Comparison of ENCODE assay signal across 14 cellular contexts in the genomic region with DNA sequence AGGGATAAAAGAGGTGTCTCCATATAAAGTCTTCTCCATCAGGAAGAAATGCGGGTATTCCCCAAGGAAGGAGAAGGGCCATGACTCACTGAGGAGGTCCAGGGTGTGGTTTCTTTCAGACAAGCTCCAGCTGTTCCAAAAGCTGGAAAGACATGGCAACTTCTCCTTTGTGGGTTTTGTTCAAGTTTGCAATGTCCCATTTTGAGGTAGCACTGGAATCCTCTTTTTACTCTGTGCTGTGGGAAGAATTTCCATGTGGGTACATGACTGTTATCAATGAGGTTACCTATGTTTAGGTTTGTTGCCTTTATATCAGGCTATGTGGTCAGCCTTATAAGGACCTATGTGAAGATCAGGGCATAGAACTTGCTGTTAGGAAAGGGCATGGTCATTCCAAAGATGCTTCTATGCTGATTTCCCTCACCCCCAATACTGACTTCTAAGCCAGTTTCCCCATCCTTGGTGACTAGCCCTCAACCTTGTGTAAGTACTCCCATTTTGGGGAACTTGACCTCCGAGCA.
DNase-seq lines count a peak whose midpoint lies in the region; ATAC-seq and TF ChIP-seq lines count a peak whose summit lies in the region.
"Had no signal": no experiment of that assay in that cellular context is flagged by ENCODE, and none has a peak within 500 bp of the region (broad histone marks: within the 10 kb centered on the region; RNA-seq: fewer than 3 reads in every experiment).

No MANE protein-coding gene starts in this region.

- ATAC-seq in GM21528 (IDR thresholded peaks at IDR 0.05; ENCODE audit: low FRiP score, unreplicated experiment), result no peak

- DNase-seq in AG09319 (ENCODE audit: extremely low read depth, low read depth) (peak; percentile 52), Kasumi-1 (lab: John Stamatoyannopoulos, UW) (peak; percentile 5 to 9), choroid plexus epithelial cell (ENCODE audit: low read depth) (peak; percentile 70), kidney tubule cell (ENCODE audit: low spot score) (peak; percentile 92), prostate gland (ENCODE audit: low spot score) (no peak), DMS 273 (lab: John Stamatoyannopoulos, UW; ENCODE audit: unreplicated experiment) (no peak), NCI-H510A treated with DMSO at 0.1 percent for 48 hours (lab: John Stamatoyannopoulos, UW) (no peak)
- DNase-seq: activated CD4-positive, alpha-beta T cell treated with anti-CD3 and anti-CD28 coated beads, Interleukin-2, amount 50 U/mL, for 48 hours; activated gamma-delta T cell; midbrain; NCI-H1105 treated with DMSO at 0.1 percent for 48 hours; NCI-H748 treated with DMSO at 0.1 percent for 48 hours had no signal

- intact Hi-C loops in prostate gland (cut with DNase I), result no loop called here

- no peaks in the 10 kb centered on the region for H3K27me3 ChIP-seq in prostate gland (replicated peaks; ENCODE audit: insufficient read depth)
- H3K27me3 ChIP-seq: tibial nerve had no signal

- no peak overlapping the region for H3K27ac ChIP-seq in prostate gland

- TF ChIP-seq POLR2A in prostate gland (IDR thresholded peaks at IDR 0.05), result no peak

- H3K4me3 ChIP-seq in choroid plexus epithelial cell (ENCODE audit: low read depth, low read length), result no peak overlapping the region
- H3K4me3 ChIP-seq in prostate gland, result no peak overlapping the region
- H3K4me3 ChIP-seq: tibial nerve had no signal

- 83% methylated on average over 2 of the region's 2 CpGs for WGBS in prostate gland

- no peaks in the 10 kb centered on the region for H3K9me3 ChIP-seq in prostate gland
- H3K9me3 ChIP-seq: tibial nerve had no signal

- no peaks in the 10 kb centered on the region for H3K4me1 ChIP-seq in prostate gland (replicated peaks)

- TF ChIP-seq CTCF in AG09319 (IDR thresholded peaks at IDR 0.05; ENCODE audit: low read depth, low read length), result no peak
- TF ChIP-seq CTCF in choroid plexus epithelial cell (conservative IDR thresholded peaks at IDR 0.05; ENCODE audit: low read depth, low read length), result no peak
- TF ChIP-seq CTCF in prostate gland (IDR thresholded peaks at IDR 0.05), result no peak

- H3K36me3 ChIP-seq in prostate gland, result no peaks in the 10 kb centered on the region
- H3K36me3 ChIP-seq: tibial nerve had no signal

Comparison
In these comparisons a context has a peak if more than half of its experiments do, and no peak if none do; other contexts are left out.
1. DNase-seq: peak in AG09319 (single experiment), Kasumi-1 (2 of 2), choroid plexus epithelial cell (single experiment) and kidney tubule cell (single experiment); none in prostate gland (single experiment), DMS 273 (single experiment) and NCI-H510A treated with DMSO at 0.1 percent for 48 hours (single experiment).